In genomic region chr14:102256691-102257090, GRCh38 we compare ENCODE assay signal across 17 cellular contexts. TPM values are rescaled to one million over a fixed set of nuclear protein-coding genes. Genes with fewer than 3 reads are reported as not detected.
DNase-seq lines count a peak whose midpoint lies in the region; ATAC-seq, FAIRE-seq and TF ChIP-seq lines count a peak whose summit lies in the region.
"Had no signal": no experiment of that assay in that cellular context is flagged by ENCODE, and none has a peak within 500 bp of the region (broad histone marks: within the 10 kb centered on the region; RNA-seq: fewer than 3 reads in every experiment).

No MANE protein-coding gene starts in this region.

- H3K4me3 ChIP-seq in AG04450 (ENCODE audit: low read depth, low read length) = no peak overlapping the region
- H3K4me3 ChIP-seq in IMR-90 (ENCODE audit: insufficient read depth, low read depth, low read length) = no peak overlapping the region
- H3K4me3 ChIP-seq in bronchial epithelial cell (ENCODE audit: low read depth, low read length) = no peak overlapping the region
- H3K4me3 ChIP-seq in neuronal stem cell (ENCODE audit: low read length in 2 of 2) = no peak overlapping the region
- H3K4me3 ChIP-seq in lower leg skin (ENCODE audit: low read depth, poor library complexity, severe bottlenecking) = no peak overlapping the region
- H3K4me3 ChIP-seq: GM12878, HAP-1 had no signal

- H3K9me3 ChIP-seq in AG04450 (ENCODE audit: control insufficient read depth, insufficient read depth, low read length) (no peaks in the 10 kb centered on the region), IMR-90 (ENCODE audit: control insufficient read depth, insufficient read depth, low read length) (no peaks in the 10 kb centered on the region), neuronal stem cell (replicated peaks in 1 of 2; ENCODE audit: control insufficient read depth in 2 of 2, insufficient read depth in 1 of 2, low read depth in 1 of 2, low read length in 2 of 2) (no peaks in the 10 kb centered on the region)
- H3K9me3 ChIP-seq: HAP-1 had no signal

- 0 out of 2 replicates have a peak overlapping the region, but pooled peaks have one; percentile 14 for H3K23ac ChIP-seq in IMR-90 (ENCODE audit: low read depth, low read length)
- H3K23ac ChIP-seq in neuronal stem cell (ENCODE audit: low read depth, low read length, poor library complexity) = no peak overlapping the region

- peak overlapping the region; percentile 60 for H2BK20ac ChIP-seq in IMR-90 (ENCODE audit: low read depth, low read length)

- BruUV-seq in IMR-90 (replicated peaks; lab: Mats Ljungman, UMichigan) = no TSS peak

- peaks cover 14% of the 10 kb centered on the region for H3K9me1 ChIP-seq in IMR-90 (ENCODE audit: insufficient read depth, low read length)

- peak overlapping the region; percentile 91 for H3K4ac ChIP-seq in IMR-90 (ENCODE audit: low read depth, low read length)
- no peak overlapping the region for H3K4ac ChIP-seq in neuronal stem cell (ENCODE audit: low read length)

- H3K4me2 ChIP-seq in IMR-90 (ENCODE audit: low read depth, low read length) = no peak overlapping the region
- no peak overlapping the region for H3K4me2 ChIP-seq in neuronal stem cell (ENCODE audit: insufficient read depth, low read length, poor library complexity, severe bottlenecking)

- ATAC-seq in IMR-90 (ENCODE audit: low read depth) (no peak; the same call in 1 of the 2 replicates), GM19463 (IDR thresholded peaks at IDR 0.05; ENCODE audit: unreplicated experiment) (no peak)
- ATAC-seq: CD8-positive, alpha-beta T cell; GM12878 had no signal

- TF ChIP-seq POLR2A in IMR-90 (IDR thresholded peaks at IDR 0.05; ENCODE audit: low read depth, low read length) (no peak), lower leg skin (IDR thresholded peaks at IDR 0.05) (no peak)

- peaks cover 18% of the 10 kb centered on the region for H3K4me1 ChIP-seq in IMR-90 (ENCODE audit: control insufficient read depth, insufficient read depth, low read length)
- H3K4me1 ChIP-seq in neuronal stem cell (ENCODE audit: control insufficient read depth in 2 of 2, insufficient read depth in 1 of 2, low read depth in 1 of 2, low read length in 2 of 2) = no peaks in the 10 kb centered on the region
- H3K4me1 ChIP-seq: HAP-1 had no signal

- TF ChIP-seq RAD21 in IMR-90 (IDR thresholded peaks at IDR 0.05; ENCODE audit: low read length) = no peak

- 51% methylated on average over 6 of the region's 9 CpGs; no CpG with 5 or more reads in 1 of the 2 experiments for WGBS in IMR-90 (ENCODE audit: extremely low coverage in 2 of 2, insufficient read length in 1 of 2), 2 experiments
- no CpG with 5 or more reads among the region's 9 CpGs for WGBS in neuronal stem cell (ENCODE audit: extremely low coverage in 2 of 2, insufficient read length in 2 of 2, insufficient replicate concordance in 1 of 2), 2 donors
- 74 to 78% methylated on average over 9 of the region's 9 CpGs for WGBS in lower leg skin, 2 donors

- peak overlapping the region; percentile 15 to 88; a peak in 2 of 4 replicates for H4K8ac ChIP-seq in IMR-90 (ENCODE audit: low read depth in 2 of 2, low read length in 2 of 2)
- H4K8ac ChIP-seq in neuronal stem cell (ENCODE audit: low read depth, low read length) = no peak overlapping the region

- H2AFZ ChIP-seq in IMR-90 (replicated peaks; ENCODE audit: low read length, poor library complexity) (peak overlapping the region; percentile 45), neuronal stem cell (ENCODE audit: low read length) (no peak overlapping the region)

- peak overlapping the region; percentile 88 for H2BK5ac ChIP-seq in IMR-90 (ENCODE audit: low read depth, low read length, poor library complexity, severe bottlenecking)
- no peak overlapping the region for H2BK5ac ChIP-seq in neuronal stem cell (ENCODE audit: low read length)

- no peaks in the 10 kb centered on the region for H4K20me1 ChIP-seq in IMR-90 (ENCODE audit: insufficient read depth, low read length)

- H3K14ac ChIP-seq in IMR-90 (replicated peaks; ENCODE audit: low read depth, low read length) (peak overlapping the region; percentile 19), neuronal stem cell (ENCODE audit: low read length) (no peak overlapping the region)

- dilution Hi-C loops in IMR-90 (cut with HindIII; ENCODE audit: low sequenced_read_pairs, unreplicated experiment) = no loop called here

- H2AK5ac ChIP-seq in IMR-90 (ENCODE audit: low read depth, low read length) = peak overlapping the region; percentile 82
- no peak overlapping the region for H2AK5ac ChIP-seq in neuronal stem cell (ENCODE audit: low read depth, low read length)

- intact Hi-C loops in IMR-90 (cut with micrococcal nuclease) = no loop called here
- intact Hi-C loops in lower leg skin (cut with DNase I; ENCODE audit: low total_unique reads) = no loop called here

- peak overlapping the region; percentile 47 for H2AK9ac ChIP-seq in IMR-90 (replicated peaks; ENCODE audit: low read depth, low read length, poor library complexity)

- peak; percentile 36 for FAIRE-seq in bronchial epithelial cell (lab: Jason Lieb, UNC)
- FAIRE-seq: A204.1, GM12878, GM18507 had no signal

- H4K91ac ChIP-seq in IMR-90 (ENCODE audit: insufficient read depth, low read depth, low read length) = peak overlapping the region; percentile 80
- no peak overlapping the region for H4K91ac ChIP-seq in neuronal stem cell (ENCODE audit: low read depth, low read length, poor library complexity)

- POLR2A ChIA-PET in AG04450 (lab: Yijun Ruan, JAX) (no interaction called here), IMR-90 (lab: Charles Lee; ENCODE audit: unreplicated experiment) (no interaction called here)

- CTCF ChIA-PET in AG04450 (lab: Charles Lee) (no interaction called here), IMR-90 (lab: Yijun Ruan, JAX) (interaction anchor here (0.6 to 0.7 kb wide), 2 partner anchors 27 to 535 kb away, joined by 4 read pairs; no protein-coding TSS in a partner anchor)

- H2BK15ac ChIP-seq in IMR-90 (ENCODE audit: low read depth, low read length) = peak overlapping the region; percentile 72; the same call in 2 of the 3 replicates
- H2BK15ac ChIP-seq in neuronal stem cell (ENCODE audit: low read length) = peak overlapping the region; percentile 81

- no peak for DNase-seq in AG04450 (ENCODE audit: low read depth, low spot score)
- peak; percentile 61 for DNase-seq in IMR-90
- DNase-seq in bronchial epithelial cell (ENCODE audit: low read depth) = no peak
- DNase-seq in neuronal stem cell (ENCODE audit: low spot score) = no peak
- no peak for DNase-seq in DMS153 (lab: John Stamatoyannopoulos, UW)
- no peak for DNase-seq in lower leg skin (ENCODE audit: low spot score in 2 of 2)
- DNase-seq: CD8-positive, alpha-beta T cell; COR-L47; DMS79; GOT3; KBM-7 had no signal

- H4K5ac ChIP-seq in IMR-90 (ENCODE audit: low read depth, low read length) = peak overlapping the region; percentile 43

- H3K79me1 ChIP-seq in IMR-90 (ENCODE audit: low read depth in 1 of 2, low read length in 2 of 2) (peaks cover 4 to 5% of the 10 kb centered on the region in 2 experiments; a peak in 2 of 4 replicates), neuronal stem cell (ENCODE audit: low read depth, low read length) (peaks cover 3% of the 10 kb centered on the region)

- H2BK120ac ChIP-seq in IMR-90 (ENCODE audit: low read depth, low read length) (peak overlapping the region; percentile 93), neuronal stem cell (ENCODE audit: low read depth, low read length) (no peak overlapping the region)

- no peak overlapping the region for H2BK12ac ChIP-seq in neuronal stem cell (ENCODE audit: low read length)

- no peak overlapping the region for H3K56ac ChIP-seq in IMR-90 (ENCODE audit: extremely low read depth, insufficient read depth, low read length)

- H3K9ac ChIP-seq in IMR-90 (ENCODE audit: low read depth, low read length) (no peak overlapping the region), neuronal stem cell (ENCODE audit: low read depth, low read length, poor library complexity) (no peak overlapping the region)

- H3K18ac ChIP-seq in IMR-90 (ENCODE audit: low read depth, low read length) (peak overlapping the region; percentile 70), neuronal stem cell (ENCODE audit: low read length) (peak overlapping the region; percentile 3)

- H3K27ac ChIP-seq in AG04450 (ENCODE audit: low read depth, low read length) = peak overlapping the region; percentile 97
- H3K27ac ChIP-seq in IMR-90 (ENCODE audit: insufficient read depth, low read length) = peak overlapping the region; percentile 64
- H3K27ac ChIP-seq in neuronal stem cell (replicated peaks; ENCODE audit: low read length) = no peak overlapping the region
- H3K27ac ChIP-seq: HL-60 had no signal

- in situ Hi-C loops in IMR-90 (cut with MboI; ENCODE audit: low sequenced_read_pairs) = no loop called here

- no peaks in the 10 kb centered on the region for H3K36me3 ChIP-seq in IMR-90 (ENCODE audit: control insufficient read depth, insufficient read depth, low read length)
- H3K36me3 ChIP-seq in bronchial epithelial cell (ENCODE audit: control insufficient read depth, insufficient read depth, low read length) = no peaks in the 10 kb centered on the region
- H3K36me3 ChIP-seq in neuronal stem cell (replicated peaks in 1 of 2; ENCODE audit: control insufficient read depth in 2 of 2, insufficient read depth in 2 of 2, low read length in 2 of 2) = no peaks in the 10 kb centered on the region
- H3K36me3 ChIP-seq: HAP-1 had no signal

- TF ChIP-seq CTCF in AG04450 (IDR thresholded peaks at IDR 0.05; ENCODE audit: low read depth, low read length) (no peak), IMR-90 (conservative IDR thresholded peaks at IDR 0.05; ENCODE audit: low read depth, low read length) (no peak), bronchial epithelial cell (IDR thresholded peaks at IDR 0.05; ENCODE audit: insufficient read depth, low read length, severe bottlenecking) (no peak), lower leg skin (IDR thresholded peaks at IDR 0.05) (no peak)

- no peaks in the 10 kb centered on the region for H3K27me3 ChIP-seq in AG04450 (ENCODE audit: control insufficient read depth, insufficient read depth, low read length)
- H3K27me3 ChIP-seq in IMR-90 (ENCODE audit: control insufficient read depth, insufficient read depth, low read length) = no peaks in the 10 kb centered on the region
- H3K27me3 ChIP-seq in bronchial epithelial cell (ENCODE audit: control insufficient read depth, insufficient read depth, low read length) = no peaks in the 10 kb centered on the region
- H3K27me3 ChIP-seq in neuronal stem cell (ENCODE audit: control insufficient read depth in 3 of 3, insufficient read depth in 3 of 3, low read depth in 1 of 3, low read length in 3 of 3) = no peaks in the 10 kb centered on the region

TF ChIP-seq in IMR-90, 13 proteins besides CTCF, POLR2A, EP300 and RAD21 (continues in another document):
- TF ChIP-seq NFE2L2 (IDR thresholded peaks at IDR 0.05; ENCODE audit: low read depth, low read length) = no peak

RNA-seq across cellular contexts. Expression of gene MOK, which starts 48.3 kb away (rescaled TPM):
- polyA plus RNA-seq in AG04450 (2011; rRNA removed) = 12.6 and 14.8 TPM in 2 replicates
- 14.8 TPM in 2 replicates for polyA minus RNA-seq in AG04450 (2011; rRNA and poly(A)+ RNA removed)
- total RNA-seq in IMR-90 (2012; rRNA removed) = 16.8 and 24.4 TPM in 2 replicates
- 48.1 and 48.5 TPM in 2 replicates for polyA plus RNA-seq in IMR-90 (2012; rRNA removed)
- polyA plus RNA-seq in IMR-90 (2012; cell fraction: cytosol; rRNA removed) = 22.5 and 28.2 TPM in 2 replicates
- polyA plus RNA-seq in IMR-90 (2012; cell fraction: nucleus; rRNA removed; ENCODE audit: low replicate concordance) = 188 and 260 TPM in 2 replicates
- total RNA-seq in bronchial epithelial cell = 3.2 and 4.0 TPM in 2 replicates
- 9.5 TPM for polyA plus RNA-seq in neuronal stem cell (2013, experiment 1 of 2)
- 9.4 TPM for polyA plus RNA-seq in neuronal stem cell (2013, experiment 2 of 2)
- total RNA-seq in lower leg skin = 10 to 100 TPM in 2 of 4 donors, 1 to 10 TPM in 2; 2.1 to 12.2 (median 7.8) TPM
